ENCODE assay signal across 30 cellular contexts in genomic region chr12:102682698-102683289, GRCh38.
"Had no signal": no experiment of that assay in that cellular context is flagged by ENCODE, and none has a peak within 500 bp of the region (broad histone marks: within the 10 kb centered on the region; RNA-seq: fewer than 3 reads in every experiment).

No MANE protein-coding gene starts in this region.

- H3K4me2 ChIP-seq: smooth muscle cell had no signal

- H3K4me1 ChIP-seq: esophagus squamous epithelium, sigmoid colon had no signal

- H3K27me3 Mint-ChIP-seq: activated CD8-positive, alpha-beta T cell treated with anti-CD3 and anti-CD28 coated beads for 36 hours; activated T-helper 17 cell treated with anti-CD3 and anti-CD28 coated beads, Interleukin-2, amount 50 U/mL, for 72 hours had no signal

- H3K27me3 ChIP-seq: esophagus squamous epithelium, neutrophil, sigmoid colon, tibial nerve had no signal

- H3K4me3 Mint-ChIP-seq: activated B cell treated with CpG ODN at 0.5 μM for 24 hours; activated CD8-positive, alpha-beta T cell treated with anti-CD3 and anti-CD28 coated beads for 36 hours; activated T-cell treated with anti-CD3 and anti-CD28 coated beads, Interleukin-2, amount 50 U/mL, for 4 hours; activated T-helper 17 cell treated with anti-CD3 and anti-CD28 coated beads, Interleukin-2, amount 50 U/mL, for 72 hours; central memory CD8-positive, alpha-beta T cell; mesothelial cell of epicardium; naive B cell; nephron progenitor cell had no signal

- H3K9me3 ChIP-seq: esophagus squamous epithelium, neutrophil, sigmoid colon had no signal

- H3K4me1 Mint-ChIP-seq: activated B cell treated with CpG ODN at 0.5 μM for 24 hours; activated T-helper 17 cell treated with anti-CD3 and anti-CD28 coated beads, Interleukin-2, amount 50 U/mL, for 72 hours; central memory CD8-positive, alpha-beta T cell; mesothelial cell of epicardium; naive B cell; nephron progenitor cell had no signal

- H3K36me3 Mint-ChIP-seq: mesothelial cell of epicardium, naive B cell had no signal

- H3K27ac ChIP-seq: epithelial cell of prostate, esophagus squamous epithelium, neutrophil, sigmoid colon had no signal

- DNase-seq: activated B cell treated with CpG ODN at 0.5 μM for 24 hours; activated CD4-positive, alpha-beta T cell treated with anti-CD3 and anti-CD28 coated beads, Interleukin-2, amount 50 U/mL, for 1 hour; activated CD8-positive, alpha-beta T cell treated with anti-CD3 and anti-CD28 coated beads for 36 hours; activated gamma-delta T cell treated with Interleukin-2 at 50 U/mL for 16 hours; activated naive CD4-positive, alpha-beta T cell treated with anti-CD3 and anti-CD28 coated beads, Interleukin-2, amount 50 U/mL, for 16 hours; activated T-cell treated with anti-CD3 and anti-CD28 coated beads, Interleukin-2, amount 50 U/mL, for 4 hours; amygdala; dermis blood vessel endothelial cell; effector CD4-positive, alpha-beta T cell; esophagus squamous epithelium; foreskin melanocyte; glutamatergic neuron; hippocampal formation; left colon; naive B cell; nephron progenitor cell; sigmoid colon; stimulated activated CD4-positive, alpha-beta T cell treated with anti-CD3 and anti-CD28 coated beads, Interleukin-15, amount 100 ng/mL, for 24 hours; stimulated activated CD4-positive, alpha-beta T cell treated with anti-CD3 and anti-CD28 coated beads, Interleukin-2, amount 100 ng/mL, for 24 hours; stimulated activated naive CD4-positive, alpha-beta T cell treated with Interleukin-2 at 50 U/mL for 16 hours; T-helper 2 cell had no signal

- H3K27ac Mint-ChIP-seq: activated B cell treated with CpG ODN at 0.5 μM for 24 hours; activated CD8-positive, alpha-beta T cell treated with anti-CD3 and anti-CD28 coated beads for 36 hours; activated T-helper 17 cell treated with anti-CD3 and anti-CD28 coated beads, Interleukin-2, amount 50 U/mL, for 72 hours; mesothelial cell of epicardium; naive B cell; nephron progenitor cell had no signal

- H3K9me3 Mint-ChIP-seq: activated CD8-positive, alpha-beta T cell treated with anti-CD3 and anti-CD28 coated beads for 36 hours; activated T-cell treated with anti-CD3 and anti-CD28 coated beads, Interleukin-2, amount 50 U/mL, for 4 hours; central memory CD8-positive, alpha-beta T cell had no signal

- H3K4me3 ChIP-seq: esophagus squamous epithelium, sigmoid colon, smooth muscle cell, tibial nerve had no signal

- H3K36me3 ChIP-seq: esophagus squamous epithelium, neutrophil, sigmoid colon, tibial nerve had no signal

- FAIRE-seq: colon, keratinocyte had no signal

- ATAC-seq: activated CD8-positive, alpha-beta T cell treated with anti-CD3 and anti-CD28 coated beads for 36 hours; activated T-cell treated with anti-CD3 and anti-CD28 coated beads, Interleukin-2, amount 50 U/mL, for 4 hours; activated T-helper 17 cell treated with anti-CD3 and anti-CD28 coated beads, Interleukin-2, amount 50 U/mL, for 72 hours; left colon had no signal
